20 cellular contexts compared by ENCODE assay signal in the genomic region with DNA sequence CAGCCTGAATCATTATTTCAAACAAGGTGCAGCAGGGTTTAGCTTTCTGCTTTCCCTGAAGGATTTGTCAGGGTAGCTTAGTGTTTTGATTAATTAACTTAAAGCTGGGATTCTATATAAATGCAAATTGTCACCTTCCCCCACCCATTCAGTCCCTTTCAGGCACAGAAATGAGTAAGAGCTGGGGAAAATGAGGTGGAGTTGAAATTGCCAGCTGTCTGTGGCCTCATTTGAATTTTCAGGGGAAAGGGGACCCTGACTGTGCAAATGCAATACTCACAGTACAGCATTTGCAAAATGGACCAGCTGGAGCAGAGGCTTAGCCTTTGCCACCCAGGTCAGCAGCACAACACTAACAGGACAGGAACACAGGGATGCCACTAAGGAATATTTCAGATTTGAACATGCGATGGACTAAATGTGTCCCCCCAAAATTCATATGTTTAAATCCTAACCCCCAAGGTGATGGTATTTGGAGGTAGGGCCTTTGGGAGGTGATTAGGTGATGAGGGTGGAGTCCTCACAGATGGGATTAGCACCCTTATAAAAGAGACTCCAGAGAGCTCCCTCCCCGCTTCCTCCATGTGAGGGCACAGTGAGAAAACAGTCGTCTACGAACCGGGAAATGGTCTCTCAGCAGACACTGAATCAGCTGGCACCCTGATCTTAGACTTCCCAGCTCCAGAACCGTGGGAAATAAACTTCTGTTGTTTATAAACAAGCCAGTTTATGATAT. TPM values are rescaled to one million over a fixed set of nuclear protein-coding genes. Genes with fewer than 3 reads are reported as not detected.
DNase-seq lines count a peak whose midpoint lies in the region; ATAC-seq and TF ChIP-seq lines count a peak whose summit lies in the region.
"Had no signal": no experiment of that assay in that cellular context is flagged by ENCODE, and none has a peak within 500 bp of the region (broad histone marks: within the 10 kb centered on the region; RNA-seq: fewer than 3 reads in every experiment).

No MANE protein-coding gene starts in this region.

- H3K27ac ChIP-seq in heart left ventricle (peak overlapping the region in 1 of 12 donors; percentile 19), Peyer's patch (no peak overlapping the region)
- H3K27ac ChIP-seq: ovary, RWPE1, thoracic aorta had no signal

- intact Hi-C loops in left ventricle myocardium superior (cut with micrococcal nuclease) (loop anchor here (2.0 kb wide), 1 partner anchor 175 kb away; no protein-coding TSS in a partner anchor), heart left ventricle (cut with DNase I) (loop anchor here in 6 of 10 donors (2.0 to 10.0 kb wide), 4 partner anchors 141 to 691 kb away; no protein-coding TSS in a partner anchor)

- H3K27me3 ChIP-seq in heart left ventricle (no peaks in the 10 kb centered on the region), adipocyte (replicated peaks; ENCODE audit: control insufficient read depth, insufficient read depth, low read length) (no peaks in the 10 kb centered on the region), Peyer's patch (no peaks in the 10 kb centered on the region)
- H3K27me3 ChIP-seq: ovary had no signal

- peaks cover 10 to 22% of the 10 kb centered on the region in 2 donors for H3K4me1 Mint-ChIP-seq in stimulated activated naive B cell treated with anti-CD40 and anti-IgM and Interleukin-4, amounts not matched to agents 10 μg/mL and 1 μg/mL and 100 μg/mL, for 72 hours
- peaks cover 4% of the 10 kb centered on the region for H3K4me1 Mint-ChIP-seq in T-helper 17 cell

- no peak for TF ChIP-seq POLR2A in heart left ventricle (IDR thresholded peaks at IDR 0.05)
- TF ChIP-seq POLR2A in Peyer's patch (IDR thresholded peaks at IDR 0.05), result no peak

- H3K9ac ChIP-seq in adipocyte (ENCODE audit: low read length), result peak overlapping the region; percentile 58

- peak; percentile 16 for ATAC-seq in left ventricle myocardium superior
- ATAC-seq in heart left ventricle, result no peak
- peak; percentile 47 for ATAC-seq in HG02763 (IDR thresholded peaks at IDR 0.05; ENCODE audit: unreplicated experiment)
- ATAC-seq in stimulated activated naive B cell treated with anti-CD40 and anti-IgM and Interleukin-4, amounts not matched to agents 10 μg/mL and 1 μg/mL and 100 μg/mL, for 72 hours (replicated peaks), result peak; percentile 65 to 66
- ATAC-seq in T-helper 17 cell, result no peak
- ATAC-seq: activated T-cell treated with anti-CD3 and anti-CD28 coated beads, Interleukin-2, amount 50 U/mL, for 72 hours; HCT116; K562 had no signal

- H3K4me1 ChIP-seq in heart left ventricle, result peaks cover 0 to 5% (median 0%) of the 10 kb centered on the region in 12 donors
- H3K4me1 ChIP-seq in adipocyte (ENCODE audit: control insufficient read depth, insufficient read depth, low read length), result peaks cover 17% of the 10 kb centered on the region
- no peaks in the 10 kb centered on the region for H3K4me1 ChIP-seq in Peyer's patch

- no peak overlapping the region for H3K27ac Mint-ChIP-seq in stimulated activated naive B cell treated with anti-CD40 and anti-IgM and Interleukin-4, amounts not matched to agents 10 μg/mL and 1 μg/mL and 100 μg/mL, for 72 hours
- H3K27ac Mint-ChIP-seq in T-helper 17 cell, result no peak overlapping the region
- H3K27ac Mint-ChIP-seq: activated T-cell treated with anti-CD3 and anti-CD28 coated beads, Interleukin-2, amount 50 U/mL, for 72 hours had no signal

- H3K9me3 ChIP-seq in heart left ventricle (peaks cover 0 to 17% (median 0%) of the 10 kb centered on the region in 12 donors), adipocyte (ENCODE audit: control insufficient read depth, low read length) (no peaks in the 10 kb centered on the region), T-helper 17 cell (ENCODE audit: control insufficient read depth, low read length, poor library complexity, severe bottlenecking) (no peaks in the 10 kb centered on the region), Peyer's patch (no peaks in the 10 kb centered on the region)
- H3K9me3 ChIP-seq: ovary, thoracic aorta had no signal

- H3K27me3 Mint-ChIP-seq in stimulated activated naive B cell treated with anti-CD40 and anti-IgM and Interleukin-4, amounts not matched to agents 10 μg/mL and 1 μg/mL and 100 μg/mL, for 72 hours, result peaks cover 27 to 34% of the 10 kb centered on the region in 2 donors
- H3K27me3 Mint-ChIP-seq in T-helper 17 cell, result no peaks in the 10 kb centered on the region

- no peaks in the 10 kb centered on the region for H3K36me3 Mint-ChIP-seq in stimulated activated naive B cell treated with anti-CD40 and anti-IgM and Interleukin-4, amounts not matched to agents 10 μg/mL and 1 μg/mL and 100 μg/mL, for 72 hours
- H3K36me3 Mint-ChIP-seq in T-helper 17 cell (ENCODE audit: low read depth), result peaks cover 5% of the 10 kb centered on the region

- 52 to 68% (median 58%) methylated on average over 6 of the region's 6 CpGs for WGBS in heart left ventricle, 4 donors

- TF ChIP-seq CTCF in heart left ventricle (IDR thresholded peaks at IDR 0.05), result no peak
- no peak for TF ChIP-seq CTCF in Peyer's patch (IDR thresholded peaks at IDR 0.05)

- H3K36me3 ChIP-seq in heart left ventricle, result no peaks in the 10 kb centered on the region
- H3K36me3 ChIP-seq in adipocyte (ENCODE audit: control insufficient read depth, insufficient read depth, low read length, severe bottlenecking), result no peaks in the 10 kb centered on the region
- no peaks in the 10 kb centered on the region for H3K36me3 ChIP-seq in Peyer's patch
- H3K36me3 ChIP-seq: ovary, thoracic aorta had no signal

- DNase-seq in left ventricle myocardium superior (no peak), heart left ventricle (no peak), adipocyte (ENCODE audit: low read depth) (no peak), T-helper 17 cell (no peak), Peyer's patch (no peak)
- no peak for DNase-seq in stimulated activated naive B cell treated with anti-CD40 and anti-IgM and Interleukin-4, amounts not matched to agents 10 μg/mL and 1 μg/mL and 100 μg/mL, for 72 hours
- no peak for DNase-seq in activated naive CD4-positive, alpha-beta T cell treated with Interleukin-2 at 50 U/mL for 16 hours
- DNase-seq: activated CD4-positive, alpha-beta T cell treated with anti-CD3 and anti-CD28 coated beads for 4 hours; activated T-cell treated with anti-CD3 and anti-CD28 coated beads, Interleukin-2, amount 50 U/mL, for 72 hours; anterior cingulate cortex; cortex of kidney; GF-D8; NCI-H1417 treated with DMSO at 0.1 percent for 48 hours; NCI-H510A treated with DMSO at 0.1 percent for 48 hours; ovary had no signal

- no peaks in the 10 kb centered on the region for H3K9me3 Mint-ChIP-seq in stimulated activated naive B cell treated with anti-CD40 and anti-IgM and Interleukin-4, amounts not matched to agents 10 μg/mL and 1 μg/mL and 100 μg/mL, for 72 hours
- H3K9me3 Mint-ChIP-seq: activated T-cell treated with anti-CD3 and anti-CD28 coated beads, Interleukin-2, amount 50 U/mL, for 72 hours had no signal

- H3K4me3 ChIP-seq in heart left ventricle (no peak overlapping the region), adipocyte (ENCODE audit: low read length) (no peak overlapping the region), Peyer's patch (no peak overlapping the region)
- H3K4me3 ChIP-seq: K562, ovary, thoracic aorta had no signal

- H3K4me3 Mint-ChIP-seq in stimulated activated naive B cell treated with anti-CD40 and anti-IgM and Interleukin-4, amounts not matched to agents 10 μg/mL and 1 μg/mL and 100 μg/mL, for 72 hours, result no peak overlapping the region
- H3K4me3 Mint-ChIP-seq in T-helper 17 cell, result no peak overlapping the region
- H3K4me3 Mint-ChIP-seq: activated T-cell treated with anti-CD3 and anti-CD28 coated beads, Interleukin-2, amount 50 U/mL, for 72 hours had no signal

RNA-seq across cellular contexts. Expression of a gene that starts 59.5 kb away (rescaled TPM):
- total RNA-seq in left ventricle myocardium superior (5.0 TPM), heart left ventricle (10 to 100 TPM in 2 of 9 donors, 1 to 10 TPM in 7; 3.8 to 11.5 (median 5.4) TPM), T-helper 17 cell (1 to 10 TPM; 2.8 to 5.9 TPM), Peyer's patch (1 to 10 TPM in 1 of 4 donors, under 1 TPM in 2, not detected in 1; 0.80 to 1.2 (median 0.83) TPM)
- 1 to 10 TPM; 1.8 to 6.1 TPM for polyA plus RNA-seq in heart left ventricle
- total RNA-seq: K562 had no signal
- polyA plus RNA-seq: K562 had no signal

Comparison
In these comparisons a context has a peak if more than half of its experiments do, and no peak if none do; other contexts are left out.
1. ATAC-seq: peak in left ventricle myocardium superior (single experiment), HG02763 (single experiment) and stimulated activated naive B cell treated with anti-CD40 and anti-IgM and Interleukin-4, amounts not matched to agents 10 μg/mL and 1 μg/mL and 100 μg/mL, for 72 hours (2 of 2); none in heart left ventricle (0 of 4) and T-helper 17 cell (single experiment).